ENCODE assay signal across 8 cellular contexts in genomic region chr7:66076459-66077329, GRCh38. TPM values are rescaled to one million over a fixed set of nuclear protein-coding genes. Genes with fewer than 3 reads are reported as not detected.
DNase-seq lines count a peak whose midpoint lies in the region; ATAC-seq and TF ChIP-seq lines count a peak whose summit lies in the region.

No MANE protein-coding gene starts in this region.

- H3K27ac ChIP-seq in breast epithelium, result peak overlapping the region; percentile 71 to 84

- H3K9ac ChIP-seq in mucosa of stomach (ENCODE audit: low read length), result peak overlapping the region; percentile 87

- H3K4me3 ChIP-seq in breast epithelium, result peak overlapping the region; percentile 81 to 92 (median 84)
- H3K4me3 ChIP-seq in mucosa of stomach (ENCODE audit: low read length), result peak overlapping the region; percentile 56

- no peaks in the 10 kb centered on the region for H3K36me3 ChIP-seq in breast epithelium
- no peaks in the 10 kb centered on the region for H3K36me3 ChIP-seq in mucosa of stomach (ENCODE audit: control insufficient read depth, insufficient read depth, low read length)

- intact Hi-C loops in breast epithelium (cut with DNase I; ENCODE audit: low total_unique reads), result no loop called here

- no peaks in the 10 kb centered on the region for H3K9me3 ChIP-seq in breast epithelium
- no peaks in the 10 kb centered on the region for H3K9me3 ChIP-seq in mucosa of stomach (ENCODE audit: control insufficient read depth, low read length)

- no peak for TF ChIP-seq POLR2A in breast epithelium (IDR thresholded peaks at IDR 0.05)

- H3K4me1 ChIP-seq in breast epithelium, result peaks cover 0 to 7% of the 10 kb centered on the region in 2 donors
- H3K4me1 ChIP-seq in mucosa of stomach (ENCODE audit: control insufficient read depth, insufficient read depth, low read length), result peaks cover 14% of the 10 kb centered on the region

- H3K27me3 ChIP-seq in breast epithelium (no peaks in the 10 kb centered on the region), mucosa of stomach (ENCODE audit: control insufficient read depth, insufficient read depth, low read length) (no peaks in the 10 kb centered on the region)

- in situ Hi-C loops in KBM-7 (cut with MboI; ENCODE audit: low pct_unique_long_range_greater_than_20kb, low sequenced_read_pairs), result no loop called here

- no peak for TF ChIP-seq CTCF in breast epithelium (IDR thresholded peaks at IDR 0.05)

- ATAC-seq in HG03460 (IDR thresholded peaks at IDR 0.05; ENCODE audit: unreplicated experiment) (no peak), HG03108 (IDR thresholded peaks at IDR 0.05; ENCODE audit: unreplicated experiment) (no peak), GM19452 (IDR thresholded peaks at IDR 0.05; ENCODE audit: unreplicated experiment) (no peak)

- DNase-seq in AML-193 (lab: John Stamatoyannopoulos, UW) (peak; percentile 37 to 53), KBM-7 (peak; percentile 23), breast epithelium (ENCODE audit: low spot score in 2 of 2) (no peak), foreskin melanocyte (no peak)

RNA-seq across cellular contexts. Expression of gene ASL, which starts 1.1 kb away (rescaled TPM):
- total RNA-seq in breast epithelium, result 10 to 100 TPM; 31.9 to 39.8 (median 33.1) TPM

RNA-seq across cellular contexts. Expression of gene CRCP, which starts 38.0 kb away (rescaled TPM):
- 10 to 100 TPM; 31.5 to 49.8 (median 41.3) TPM for total RNA-seq in breast epithelium

Comparison
In these comparisons a context has a peak if more than half of its experiments do, and no peak if none do; other contexts are left out.
1. DNase-seq: peak in AML-193 (2 of 2) and KBM-7 (single experiment); none in breast epithelium (0 of 2) and foreskin melanocyte (single experiment).